In the genomic region with DNA sequence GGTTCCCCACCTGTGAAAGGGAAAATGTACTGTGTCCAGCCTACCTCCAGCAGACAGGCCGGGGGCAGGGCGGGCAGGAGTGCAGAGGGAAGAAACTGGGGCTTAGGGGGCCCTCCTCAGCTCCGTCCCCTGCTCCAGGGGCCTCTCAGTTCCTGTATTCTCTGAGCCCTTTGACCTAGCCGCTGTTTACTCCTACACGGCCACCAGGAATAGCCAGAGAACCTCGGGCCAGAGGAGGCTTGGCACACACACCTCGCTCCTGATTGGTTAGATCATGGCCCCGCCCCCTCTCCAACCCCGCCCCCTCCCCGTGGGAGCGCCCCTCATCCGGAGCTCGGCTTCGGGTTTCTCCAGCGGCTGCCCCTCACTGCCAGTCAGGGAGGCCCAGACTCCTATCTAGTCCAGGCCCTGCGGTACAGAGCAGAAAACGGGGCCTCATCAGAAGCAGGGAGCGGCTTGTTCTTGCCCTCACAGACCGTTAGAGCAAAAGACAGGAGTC, we compare ENCODE assay signal across 1 cellular context.
TF ChIP-seq lines count a peak whose summit lies in the region.

No MANE protein-coding gene starts in this region.

TF ChIP-seq in GM12878, 131 proteins besides CTCF, POLR2A, EP300 and RAD21:
- TF ChIP-seq SPI1 (IDR thresholded peaks at IDR 0.05; ENCODE audit: borderline replicate concordance, insufficient read depth, low read depth, low read length) (peak; percentile 18; the same call in 1 of the 2 replicates), NR2F1 (conservative IDR thresholded peaks at IDR 0.05) (peak; percentile 56; the same call in 1 of the 2 replicates), RUNX3 (IDR thresholded peaks at IDR 0.05; ENCODE audit: low read length) (no peak)
